ENCODE assay signal across 32 cellular contexts in the genomic region with DNA sequence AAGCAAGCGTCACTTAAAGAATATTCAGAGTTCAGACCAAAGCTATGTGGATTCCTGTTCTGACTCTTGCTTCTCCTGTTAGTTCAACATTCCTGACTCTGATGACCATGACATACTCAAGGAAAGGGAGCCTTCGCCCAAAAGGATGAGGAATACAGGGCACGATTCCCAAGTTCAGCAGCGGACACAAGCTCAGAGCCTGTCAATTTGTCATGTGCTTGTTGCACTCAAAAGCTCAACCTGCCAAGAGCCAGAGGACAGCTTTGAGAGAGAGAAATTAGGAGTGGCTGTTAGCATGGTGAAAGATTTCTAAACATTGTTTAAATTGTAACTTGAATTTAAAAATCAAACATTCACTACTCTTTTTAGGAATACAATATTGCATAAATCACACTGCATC.
"Had no signal": no experiment of that assay in that cellular context is flagged by ENCODE, and none has a peak within 500 bp of the region (broad histone marks: within the 10 kb centered on the region; RNA-seq: fewer than 3 reads in every experiment).

No MANE protein-coding gene starts in this region.

- H3K27ac ChIP-seq: brain microvascular endothelial cell, coronary artery, dorsolateral prefrontal cortex, foreskin keratinocyte, gastrocnemius medialis, WERI-Rb-1 had no signal

- H3K27ac Mint-ChIP-seq: activated B cell treated with CpG ODN at 0.5 μM for 24 hours; activated CD8-positive, alpha-beta T cell treated with anti-CD3 and anti-CD28 coated beads for 36 hours; activated naive CD8-positive, alpha-beta T cell; activated T-helper 17 cell treated with anti-CD3 and anti-CD28 coated beads, Interleukin-2, amount 50 U/mL, for 72 hours; dendritic cell treated with granulocyte-macrophage colony-stimulating factor and Interleukin-4, amounts not matched to agents 40 ng/mL and 50 ng/mL, for 4 days; endodermal cell; T-helper 17 cell; T-helper 2 cell treated with Interferon-gamma antibody and Interleukin-4, amounts not matched to agents 5 μg/mL and 100 μg/mL, for 36 hours had no signal

- H3K4me1 ChIP-seq: foreskin keratinocyte, gastrocnemius medialis had no signal

- DNase-seq: activated B cell treated with CpG ODN at 0.5 μM for 24 hours; activated CD4-positive, alpha-beta T cell treated with anti-CD3 and anti-CD28 coated beads for 48 hours; activated CD4-positive, alpha-beta T cell treated with anti-CD3 and anti-CD28 coated beads, Interleukin-2, amount 50 U/mL, for 1 hour; activated CD4-positive, alpha-beta T cell treated with anti-CD3 and anti-CD28 coated beads, Interleukin-2, amount 50 U/mL, for 48 hours; activated CD8-positive, alpha-beta memory T cell treated with anti-CD3 and anti-CD28 coated beads for 24 hours; activated CD8-positive, alpha-beta T cell treated with anti-CD3 and anti-CD28 coated beads for 36 hours; activated effector memory CD4-positive, alpha-beta T cell treated with Interleukin-2 at 50 U/mL for 16 hours; activated gamma-delta T cell treated with Interleukin-2 at 50 U/mL for 16 hours; activated naive CD4-positive, alpha-beta T cell treated with anti-CD3 and anti-CD28 coated beads, Interleukin-2, amount 50 U/mL, for 16 hours; activated naive CD4-positive, alpha-beta T cell treated with Interleukin-2 at 50 U/mL for 16 hours; activated T-cell treated with anti-CD3 and anti-CD28 coated beads, Interleukin-2, amount 50 U/mL, for 4 hours; amniotic stem cell; anterior cingulate cortex; brain microvascular endothelial cell; dorsolateral prefrontal cortex; effector memory CD4-positive, alpha-beta T cell; endodermal cell; foreskin keratinocyte; gastrocnemius medialis; glutamatergic neuron; T-helper 1 cell; T-helper 17 cell; T1000; WERI-Rb-1 had no signal

- ATAC-seq: activated CD4-positive, CD25-positive, alpha-beta regulatory T cell treated with anti-CD3 and anti-CD28 coated beads, Interleukin-2, amount 50 U/mL, for 24 hours; activated CD8-positive, alpha-beta T cell treated with anti-CD3 and anti-CD28 coated beads for 36 hours; activated T-cell treated with anti-CD3 and anti-CD28 coated beads, Interleukin-2, amount 50 U/mL, for 4 hours; activated T-helper 17 cell treated with anti-CD3 and anti-CD28 coated beads, Interleukin-2, amount 50 U/mL, for 72 hours; esophagus mucosa; foreskin keratinocyte; gastrocnemius medialis; T-helper 17 cell had no signal

- H3K36me3 ChIP-seq: brain microvascular endothelial cell, WERI-Rb-1 had no signal

- H3K27me3 ChIP-seq: brain microvascular endothelial cell, dorsolateral prefrontal cortex, foreskin keratinocyte, gastrocnemius medialis had no signal

- H3K4me3 ChIP-seq: coronary artery, dorsolateral prefrontal cortex, gastrocnemius medialis had no signal

- H3K4me1 Mint-ChIP-seq: activated B cell treated with CpG ODN at 0.5 μM for 24 hours had no signal

- H3K4me3 Mint-ChIP-seq: activated B cell treated with CpG ODN at 0.5 μM for 24 hours; activated CD8-positive, alpha-beta T cell treated with anti-CD3 and anti-CD28 coated beads for 36 hours; activated naive CD8-positive, alpha-beta T cell; activated T-cell treated with anti-CD3 and anti-CD28 coated beads, Interleukin-2, amount 50 U/mL, for 4 hours; activated T-helper 17 cell treated with anti-CD3 and anti-CD28 coated beads, Interleukin-2, amount 50 U/mL, for 72 hours; central memory CD8-positive, alpha-beta T cell; dendritic cell treated with granulocyte-macrophage colony-stimulating factor and Interleukin-4, amounts not matched to agents 40 ng/mL and 50 ng/mL, for 4 days; endodermal cell; T-helper 17 cell; T-helper 2 cell treated with Interferon-gamma antibody and Interleukin-4, amounts not matched to agents 5 μg/mL and 100 μg/mL, for 36 hours had no signal

- H3K27me3 Mint-ChIP-seq: activated B cell treated with CpG ODN at 0.5 μM for 24 hours; activated CD8-positive, alpha-beta T cell treated with anti-CD3 and anti-CD28 coated beads for 36 hours; activated naive CD8-positive, alpha-beta T cell; activated T-helper 17 cell treated with anti-CD3 and anti-CD28 coated beads, Interleukin-2, amount 50 U/mL, for 72 hours; central memory CD8-positive, alpha-beta T cell; dendritic cell treated with granulocyte-macrophage colony-stimulating factor and Interleukin-4, amounts not matched to agents 40 ng/mL and 50 ng/mL, for 4 days; T-helper 17 cell had no signal
